ENCODE assay signal across 8 cellular contexts in the genomic region with DNA sequence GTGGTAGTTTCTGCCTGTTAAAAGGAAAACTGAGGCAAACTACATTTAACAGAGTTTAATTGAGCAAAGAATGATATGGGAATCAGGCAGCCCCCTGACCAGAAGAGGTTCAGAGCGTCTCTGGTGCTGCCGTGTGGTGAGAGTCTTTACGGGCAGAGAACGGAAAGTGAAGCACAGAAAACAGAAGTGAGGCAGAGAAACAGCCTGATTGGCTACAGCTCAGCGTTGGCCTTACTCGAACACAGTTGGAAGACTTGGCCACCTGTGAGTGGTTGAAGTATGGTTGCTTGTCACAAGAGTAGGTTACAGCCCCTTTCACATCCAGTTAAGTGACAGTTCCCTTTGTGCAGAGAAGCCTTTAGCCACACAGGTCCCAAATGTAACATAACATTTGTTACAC. TPM values are rescaled to one million over a fixed set of nuclear protein-coding genes. Genes with fewer than 3 reads are reported as not detected.
DNase-seq lines count a peak whose midpoint lies in the region; ATAC-seq and TF ChIP-seq lines count a peak whose summit lies in the region.
"Had no signal": no experiment of that assay in that cellular context is flagged by ENCODE, and none has a peak within 500 bp of the region (broad histone marks: within the 10 kb centered on the region; RNA-seq: fewer than 3 reads in every experiment).

No MANE protein-coding gene starts in this region.

- H3K9ac ChIP-seq in OCI-LY3 (ENCODE audit: low read length) = peak overlapping the region; percentile 89

- peak; percentile 67 for TF ChIP-seq POLR2A in GM18951 (IDR thresholded peaks at IDR 0.05; ENCODE audit: extremely low read depth, insufficient read depth, insufficient read length)

- H3K79me2 ChIP-seq in OCI-LY3 (ENCODE audit: low read length) = no peaks in the 10 kb centered on the region

- H3K4me2 ChIP-seq in OCI-LY3 (ENCODE audit: low read length) = peak overlapping the region; percentile 90

- H2AFZ ChIP-seq in OCI-LY3 (ENCODE audit: low read depth, low read length) = peak overlapping the region; percentile 85

- in situ Hi-C loops in GM18951 (cut with MboI; ENCODE audit: low sequenced_read_pairs, unreplicated experiment) = no loop called here

- H3K4me3 ChIP-seq in OCI-LY3 (ENCODE audit: low read length) = peak overlapping the region; percentile 82
- H3K4me3 ChIP-seq in skeletal muscle cell (ENCODE audit: low read depth, low read length) = peak overlapping the region; percentile 21

- H3K4me1 Mint-ChIP-seq in dendritic cell treated with granulocyte-macrophage colony-stimulating factor and Interleukin-4, amounts not matched to agents 40 ng/mL and 50 ng/mL, for 4 days (ENCODE audit: low read depth) = peaks cover 71% of the 10 kb centered on the region

- H3K4me3 Mint-ChIP-seq in dendritic cell treated with granulocyte-macrophage colony-stimulating factor and Interleukin-4, amounts not matched to agents 40 ng/mL and 50 ng/mL, for 4 days = peak overlapping the region; percentile 53

- H3K27ac Mint-ChIP-seq in dendritic cell treated with granulocyte-macrophage colony-stimulating factor and Interleukin-4, amounts not matched to agents 40 ng/mL and 50 ng/mL, for 4 days = peak overlapping the region; percentile 85

- no peak for DNase-seq in skeletal muscle cell (ENCODE audit: low read depth)
- no peak for DNase-seq in A172 (ENCODE audit: low spot score)
- no peak for DNase-seq in hepatic stellate cell (ENCODE audit: low spot score)

- H3K36me3 ChIP-seq in OCI-LY3 (replicated peaks; ENCODE audit: low read depth, low read length) = no peaks in the 10 kb centered on the region

- no peaks in the 10 kb centered on the region for H4K20me1 ChIP-seq in OCI-LY3 (ENCODE audit: insufficient read depth, low read length)

- no peak for TF ChIP-seq CTCF in OCI-LY3 (IDR thresholded peaks at IDR 0.05; ENCODE audit: low read depth, low read length)

- no peaks in the 10 kb centered on the region for H3K9me3 ChIP-seq in OCI-LY3 (ENCODE audit: insufficient read depth, low read length)

- intact Hi-C loops in dendritic cell treated with granulocyte-macrophage colony-stimulating factor and Interleukin-4, amounts not matched to agents 40 ng/mL and 50 ng/mL, for 4 days (cut with micrococcal nuclease) = loop anchor here (10.0 kb wide), 1 partner anchor 69 kb away; a partner anchor contains a TSS

- no peaks in the 10 kb centered on the region for H3K27me3 Mint-ChIP-seq in dendritic cell treated with granulocyte-macrophage colony-stimulating factor and Interleukin-4, amounts not matched to agents 40 ng/mL and 50 ng/mL, for 4 days

- ATAC-seq in HG02852 (IDR thresholded peaks at IDR 0.05; ENCODE audit: unreplicated experiment) = peak; percentile 99

- peak overlapping the region; percentile 49 for H3K27ac ChIP-seq in OCI-LY3 (ENCODE audit: low read length)

- no peaks in the 10 kb centered on the region for H3K9me3 Mint-ChIP-seq in dendritic cell treated with granulocyte-macrophage colony-stimulating factor and Interleukin-4, amounts not matched to agents 40 ng/mL and 50 ng/mL, for 4 days

- no peaks in the 10 kb centered on the region for H3K27me3 ChIP-seq in OCI-LY3 (ENCODE audit: low read depth, low read length)

- no peaks in the 10 kb centered on the region for H3K36me3 Mint-ChIP-seq in dendritic cell treated with granulocyte-macrophage colony-stimulating factor and Interleukin-4, amounts not matched to agents 40 ng/mL and 50 ng/mL, for 4 days (ENCODE audit: low read depth)

- peaks cover 15% of the 10 kb centered on the region for H3K4me1 ChIP-seq in OCI-LY3 (ENCODE audit: low read length)

RNA-seq across cellular contexts. Expression of a gene that starts 16.9 kb away (rescaled TPM):
- 0.12 TPM in 1 of 2 replicates, not detected in the other for total RNA-seq in A172 (2014; rRNA removed; shearing (Covaris generic))
- total RNA-seq: lung microvascular endothelial cell had no signal
